16 cellular contexts compared by ENCODE assay signal in genomic region chr12:53194973-53195372, GRCh38. TPM values are rescaled to one million over a fixed set of nuclear protein-coding genes. Genes with fewer than 3 reads are reported as not detected.
"Had no signal": no experiment of that assay in that cellular context is flagged by ENCODE, and none has a peak within 500 bp of the region (broad histone marks: within the 10 kb centered on the region; RNA-seq: fewer than 3 reads in every experiment).

No MANE protein-coding gene starts in this region.

- ATAC-seq: activated CD4-positive, CD25-positive, alpha-beta regulatory T cell treated with anti-CD3 and anti-CD28 coated beads, Interleukin-2, amount 50 U/mL, for 24 hours; heart left ventricle; mucosa of descending colon; natural killer cell treated with Interleukin-12 subunit alpha and Interleukin-12 subunit beta and Interleukin-15 and Interleukin-18, amount 100 ng/mL, for 72 hours; sciatic nerve had no signal

- H3K27ac Mint-ChIP-seq: natural killer cell treated with Interleukin-12 subunit alpha and Interleukin-12 subunit beta and Interleukin-15 and Interleukin-18, amount 100 ng/mL, for 72 hours; progenitor cell of endocrine pancreas had no signal

- H3K36me3 Mint-ChIP-seq: natural killer cell treated with Interleukin-12 subunit alpha and Interleukin-12 subunit beta and Interleukin-15 and Interleukin-18, amount 100 ng/mL, for 72 hours had no signal

- H3K36me3 ChIP-seq: colonic mucosa had no signal

- H3K27me3 ChIP-seq: colonic mucosa, heart left ventricle, spleen had no signal

- H3K27ac ChIP-seq: colonic mucosa, heart left ventricle, spleen had no signal

- H3K4me3 ChIP-seq: colonic mucosa, heart left ventricle, mucosa of descending colon, spleen had no signal

- H3K27me3 Mint-ChIP-seq: natural killer cell treated with Interleukin-12 subunit alpha and Interleukin-12 subunit beta and Interleukin-15 and Interleukin-18, amount 100 ng/mL, for 72 hours had no signal

- H3K9me3 Mint-ChIP-seq: natural killer cell treated with Interleukin-12 subunit alpha and Interleukin-12 subunit beta and Interleukin-15 and Interleukin-18, amount 100 ng/mL, for 72 hours; T-helper 1 cell treated with Interleukin-12 subunit alpha and Interleukin-12 subunit beta and Interleukin-4 antibody, amounts not matched to agents 30 μg/mL and 1 μg/mL, for 36 hours had no signal

- H3K9me3 ChIP-seq: colonic mucosa, heart left ventricle, mucosa of descending colon, spleen had no signal

- DNase-seq: activated CD4-positive, alpha-beta T cell treated with anti-CD3 and anti-CD28 coated beads, Interleukin-2, amount 50 U/mL, for 48 hours; colonic mucosa; heart left ventricle; mucosa of descending colon; nucleus accumbens; spleen; stimulated activated CD4-positive, alpha-beta T cell treated with anti-CD3 and anti-CD28 coated beads, Interleukin-1b, Interleukin-23, amount 100 ng/mL, for 48 hours; stimulated activated naive CD4-positive, alpha-beta T cell treated with Interleukin-2 at 50 U/mL for 16 hours; trophoblast cell had no signal

- H3K4me3 Mint-ChIP-seq: natural killer cell treated with Interleukin-12 subunit alpha and Interleukin-12 subunit beta and Interleukin-15 and Interleukin-18, amount 100 ng/mL, for 72 hours; T-helper 1 cell treated with Interleukin-12 subunit alpha and Interleukin-12 subunit beta and Interleukin-4 antibody, amounts not matched to agents 30 μg/mL and 1 μg/mL, for 36 hours had no signal

RNA-seq across cellular contexts. Expression of gene ITGB7, which starts 12.1 kb away (rescaled TPM):
- total RNA-seq: frontal cortex, lung microvascular endothelial cell had no signal
